ENCODE assay signal across 1 cellular context in the genomic region with DNA sequence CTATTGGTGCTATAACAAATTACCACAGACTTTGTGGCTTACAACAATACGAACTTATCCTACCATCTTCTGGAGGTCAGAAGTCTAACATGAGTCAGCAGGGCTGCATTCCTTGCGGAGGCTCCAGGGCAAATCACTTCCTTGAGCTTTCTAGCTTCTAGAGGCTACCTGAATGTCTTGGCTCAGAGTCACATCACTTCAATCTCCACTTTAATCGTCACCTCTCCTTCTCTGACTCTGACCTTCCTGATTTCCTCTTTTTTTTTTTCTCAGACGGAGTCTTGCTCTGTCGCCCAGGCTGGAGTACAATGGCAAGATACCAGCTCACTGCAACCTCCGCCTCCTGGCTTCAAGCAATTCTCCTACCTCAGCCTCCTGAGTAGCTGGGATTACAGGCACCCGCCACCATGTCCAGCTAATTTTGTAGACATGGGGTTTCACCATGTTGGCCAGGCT.
A peak's percentile ranks its signal among the peaks of the same experiment; 100 is the strongest.
TF ChIP-seq lines count a peak whose summit lies in the region.

No MANE protein-coding gene starts in this region.

TF ChIP-seq in SK-N-SH treated with all-trans-retinoic acid at 6 μM for 48 hours, 23 proteins besides CTCF, POLR2A, EP300 and RAD21 (continued from another document):
- TF ChIP-seq RARB (CRISPR knock-in tag; IDR thresholded peaks at IDR 0.05) (no peak), OSR1 (CRISPR knock-in tag; IDR thresholded peaks at IDR 0.05) (no peak), BACH2 (CRISPR knock-in tag; IDR thresholded peaks at IDR 0.05; ENCODE audit: borderline replicate concordance) (no peak), ZNF70 (CRISPR knock-in tag; IDR thresholded peaks at IDR 0.05) (no peak), ESRRG (CRISPR knock-in tag; IDR thresholded peaks at IDR 0.05) (no peak), SNAI2 (CRISPR knock-in tag; IDR thresholded peaks at IDR 0.05) (peak; percentile 47; the same call in 1 of the 2 replicates), ZFP30 (CRISPR knock-in tag; IDR thresholded peaks at IDR 0.05) (no peak), CSDC2 (CRISPR knock-in tag; IDR thresholded peaks at IDR 0.05) (0 out of 2 replicates have a peak, but pooled peaks have one; percentile 71), TOX (CRISPR knock-in tag; IDR thresholded peaks at IDR 0.05; ENCODE audit: borderline replicate concordance) (0 out of 2 replicates have a peak, but pooled peaks have one; percentile 13), ISL1 (CRISPR knock-in tag; IDR thresholded peaks at IDR 0.05) (peak; percentile 74), TCF4 (CRISPR knock-in tag; IDR thresholded peaks at IDR 0.05; ENCODE audit: borderline replicate concordance) (no peak), PPARA (CRISPR knock-in tag; IDR thresholded peaks at IDR 0.05; ENCODE audit: borderline replicate concordance) (no peak)
- TF ChIP-seq, protein P1, sequence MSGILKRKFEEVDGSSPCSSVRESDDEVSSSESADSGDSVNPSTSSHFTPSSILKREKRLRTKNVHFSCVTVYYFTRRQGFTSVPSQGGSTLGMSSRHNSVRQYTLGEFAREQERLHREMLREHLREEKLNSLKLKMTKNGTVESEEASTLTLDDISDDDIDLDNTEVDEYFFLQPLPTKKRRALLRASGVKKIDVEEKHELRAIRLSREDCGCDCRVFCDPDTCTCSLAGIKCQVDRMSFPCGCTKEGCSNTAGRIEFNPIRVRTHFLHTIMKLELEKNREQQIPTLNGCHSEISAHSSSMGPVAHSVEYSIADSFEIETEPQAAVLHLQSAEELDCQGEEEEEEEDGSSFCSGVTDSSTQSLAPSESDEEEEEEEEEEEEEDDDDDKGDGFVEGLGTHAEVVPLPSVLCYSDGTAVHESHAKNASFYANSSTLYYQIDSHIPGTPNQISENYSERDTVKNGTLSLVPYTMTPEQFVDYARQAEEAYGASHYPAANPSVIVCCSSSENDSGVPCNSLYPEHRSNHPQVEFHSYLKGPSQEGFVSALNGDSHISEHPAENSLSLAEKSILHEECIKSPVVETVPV (CRISPR knock-in tag; IDR thresholded peaks at IDR 0.05), result no peak
- TF ChIP-seq, protein P2, sequence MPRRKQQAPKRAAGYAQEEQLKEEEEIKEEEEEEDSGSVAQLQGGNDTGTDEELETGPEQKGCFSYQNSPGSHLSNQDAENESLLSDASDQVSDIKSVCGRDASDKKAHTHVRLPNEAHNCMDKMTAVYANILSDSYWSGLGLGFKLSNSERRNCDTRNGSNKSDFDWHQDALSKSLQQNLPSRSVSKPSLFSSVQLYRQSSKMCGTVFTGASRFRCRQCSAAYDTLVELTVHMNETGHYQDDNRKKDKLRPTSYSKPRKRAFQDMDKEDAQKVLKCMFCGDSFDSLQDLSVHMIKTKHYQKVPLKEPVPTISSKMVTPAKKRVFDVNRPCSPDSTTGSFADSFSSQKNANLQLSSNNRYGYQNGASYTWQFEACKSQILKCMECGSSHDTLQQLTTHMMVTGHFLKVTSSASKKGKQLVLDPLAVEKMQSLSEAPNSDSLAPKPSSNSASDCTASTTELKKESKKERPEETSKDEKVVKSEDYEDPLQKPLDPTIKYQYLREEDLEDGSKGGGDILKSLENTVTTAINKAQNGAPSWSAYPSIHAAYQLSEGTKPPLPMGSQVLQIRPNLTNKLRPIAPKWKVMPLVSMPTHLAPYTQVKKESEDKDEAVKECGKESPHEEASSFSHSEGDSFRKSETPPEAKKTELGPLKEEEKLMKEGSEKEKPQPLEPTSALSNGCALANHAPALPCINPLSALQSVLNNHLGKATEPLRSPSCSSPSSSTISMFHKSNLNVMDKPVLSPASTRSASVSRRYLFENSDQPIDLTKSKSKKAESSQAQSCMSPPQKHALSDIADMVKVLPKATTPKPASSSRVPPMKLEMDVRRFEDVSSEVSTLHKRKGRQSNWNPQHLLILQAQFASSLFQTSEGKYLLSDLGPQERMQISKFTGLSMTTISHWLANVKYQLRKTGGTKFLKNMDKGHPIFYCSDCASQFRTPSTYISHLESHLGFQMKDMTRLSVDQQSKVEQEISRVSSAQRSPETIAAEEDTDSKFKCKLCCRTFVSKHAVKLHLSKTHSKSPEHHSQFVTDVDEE (CRISPR knock-in tag; IDR thresholded peaks at IDR 0.05), result no peak
- TF ChIP-seq, protein P3, sequence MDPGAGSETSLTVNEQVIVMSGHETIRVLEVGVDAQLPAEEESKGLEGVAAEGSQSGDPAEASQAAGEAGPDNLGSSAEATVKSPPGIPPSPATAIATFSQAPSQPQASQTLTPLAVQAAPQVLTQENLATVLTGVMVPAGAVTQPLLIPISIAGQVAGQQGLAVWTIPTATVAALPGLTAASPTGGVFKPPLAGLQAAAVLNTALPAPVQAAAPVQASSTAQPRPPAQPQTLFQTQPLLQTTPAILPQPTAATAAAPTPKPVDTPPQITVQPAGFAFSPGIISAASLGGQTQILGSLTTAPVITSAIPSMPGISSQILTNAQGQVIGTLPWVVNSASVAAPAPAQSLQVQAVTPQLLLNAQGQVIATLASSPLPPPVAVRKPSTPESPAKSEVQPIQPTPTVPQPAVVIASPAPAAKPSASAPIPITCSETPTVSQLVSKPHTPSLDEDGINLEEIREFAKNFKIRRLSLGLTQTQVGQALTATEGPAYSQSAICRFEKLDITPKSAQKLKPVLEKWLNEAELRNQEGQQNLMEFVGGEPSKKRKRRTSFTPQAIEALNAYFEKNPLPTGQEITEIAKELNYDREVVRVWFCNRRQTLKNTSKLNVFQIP (CRISPR knock-in tag; IDR thresholded peaks at IDR 0.05; ENCODE audit: borderline replicate concordance, low read depth), result no peak
